10 cellular contexts compared by ENCODE assay signal in genomic region chr19:38734176-38734425, GRCh38. TPM values are rescaled to one million over a fixed set of nuclear protein-coding genes. Genes with fewer than 3 reads are reported as not detected.
DNase-seq lines count a peak whose midpoint lies in the region; ATAC-seq and TF ChIP-seq lines count a peak whose summit lies in the region.
"Had no signal": no experiment of that assay in that cellular context is flagged by ENCODE, and none has a peak within 500 bp of the region (broad histone marks: within the 10 kb centered on the region; RNA-seq: fewer than 3 reads in every experiment).

No MANE protein-coding gene starts in this region.

- H3K4me1 ChIP-seq in upper lobe of left lung = peaks cover 33 to 67% (median 48%) of the 10 kb centered on the region in 4 donors

- H3K9me3 Mint-ChIP-seq in activated T-helper 17 cell treated with anti-CD3 and anti-CD28 coated beads, Interleukin-2, amount 50 U/mL, for 72 hours = no peaks in the 10 kb centered on the region
- H3K9me3 Mint-ChIP-seq in memory B cell (no peaks in the 10 kb centered on the region), progenitor cell of endocrine pancreas (ENCODE audit: low read depth) (no peaks in the 10 kb centered on the region)

- intact Hi-C loops in Right ventricle myocardium inferior (cut with DNase I) (loop anchor here (5.0 kb wide), 1 partner anchor 98 kb away; the partner anchor contains the start of gene ECH1), left cardiac atrium (cut with DNase I) (no loop called here)

- H3K27ac Mint-ChIP-seq in activated T-helper 17 cell treated with anti-CD3 and anti-CD28 coated beads, Interleukin-2, amount 50 U/mL, for 72 hours = peak overlapping the region; percentile 88
- H3K27ac Mint-ChIP-seq in memory B cell = peak overlapping the region; percentile 82
- H3K27ac Mint-ChIP-seq in progenitor cell of endocrine pancreas = no peak overlapping the region

- H3K4me3 Mint-ChIP-seq in activated T-helper 17 cell treated with anti-CD3 and anti-CD28 coated beads, Interleukin-2, amount 50 U/mL, for 72 hours = peak overlapping the region; percentile 80
- peak overlapping the region; percentile 88 for H3K4me3 Mint-ChIP-seq in memory B cell
- no peak overlapping the region for H3K4me3 Mint-ChIP-seq in progenitor cell of endocrine pancreas (ENCODE audit: low read depth)

- no peak for TF ChIP-seq POLR2A in upper lobe of left lung (IDR thresholded peaks at IDR 0.05)

- 44 to 60% methylated on average over 2 to 4 of the region's 4 CpGs for WGBS in upper lobe of left lung, 2 donors

- no peaks in the 10 kb centered on the region for H3K27me3 Mint-ChIP-seq in activated T-helper 17 cell treated with anti-CD3 and anti-CD28 coated beads, Interleukin-2, amount 50 U/mL, for 72 hours
- H3K27me3 Mint-ChIP-seq in memory B cell (no peaks in the 10 kb centered on the region), progenitor cell of endocrine pancreas (peaks cover 13% of the 10 kb centered on the region)

- H3K9me3 ChIP-seq in upper lobe of left lung = no peaks in the 10 kb centered on the region

- H3K27me3 ChIP-seq in upper lobe of left lung = no peaks in the 10 kb centered on the region

- DNase-seq in Right ventricle myocardium inferior (ENCODE audit: missing footprints) (peak; percentile 13), left cardiac atrium (no peak), memory B cell (ENCODE audit: low spot score in 2 of 2) (no peak), upper lobe of left lung (no peak), NCI-H2081 treated with DMSO at 0.1 percent for 48 hours (lab: John Stamatoyannopoulos, UW) (no peak), hypothalamus (lab: John Stamatoyannopoulos, UW) (no peak), progenitor cell of endocrine pancreas (ENCODE audit: low spot score, unreplicated experiment) (no peak)
- DNase-seq: NCI-H1930 had no signal

- no peak for TF ChIP-seq EP300 in upper lobe of left lung (IDR thresholded peaks at IDR 0.05)

- TF ChIP-seq CTCF in upper lobe of left lung (IDR thresholded peaks at IDR 0.05) = no peak
- no peak for TF ChIP-seq CTCF in progenitor cell of endocrine pancreas (IDR thresholded peaks at IDR 0.05; ENCODE audit: unreplicated experiment)

- no peak overlapping the region for H3K4me3 ChIP-seq in upper lobe of left lung

- peaks cover 0 to 32% (median 21%) of the 10 kb centered on the region in 4 donors for H3K36me3 ChIP-seq in upper lobe of left lung

- H3K27ac ChIP-seq in upper lobe of left lung = peak overlapping the region; percentile 59 to 89 (median 84)

- ATAC-seq in Right ventricle myocardium inferior (no peak), left cardiac atrium (no peak), memory B cell (ENCODE audit: low read depth) (peak; percentile 18), upper lobe of left lung (ENCODE audit: low FRiP score in 2 of 2) (no peak)
- peak; percentile 65 for ATAC-seq in activated T-helper 17 cell treated with anti-CD3 and anti-CD28 coated beads, Interleukin-2, amount 50 U/mL, for 72 hours (replicated peaks)

- H3K4me1 Mint-ChIP-seq in activated T-helper 17 cell treated with anti-CD3 and anti-CD28 coated beads, Interleukin-2, amount 50 U/mL, for 72 hours = peaks cover 29% of the 10 kb centered on the region
- peaks cover 28% of the 10 kb centered on the region for H3K4me1 Mint-ChIP-seq in memory B cell
- peaks cover 5% of the 10 kb centered on the region for H3K4me1 Mint-ChIP-seq in progenitor cell of endocrine pancreas (ENCODE audit: low read depth)

- peaks cover 40% of the 10 kb centered on the region for H3K36me3 Mint-ChIP-seq in activated T-helper 17 cell treated with anti-CD3 and anti-CD28 coated beads, Interleukin-2, amount 50 U/mL, for 72 hours (ENCODE audit: low read depth)
- peaks cover 7% of the 10 kb centered on the region for H3K36me3 Mint-ChIP-seq in memory B cell
- H3K36me3 Mint-ChIP-seq in progenitor cell of endocrine pancreas (ENCODE audit: insufficient read depth) = peaks cover 22% of the 10 kb centered on the region

RNA-seq across cellular contexts. Expression of gene CAPN12, which starts 10.2 kb away (rescaled TPM):
- total RNA-seq in Right ventricle myocardium inferior (not detected), left cardiac atrium (under 1 TPM; 0.77 to 0.81 TPM), upper lobe of left lung (10 to 100 TPM in 3 of 6 donors, 1 to 10 TPM in 3; 5.2 to 93.2 (median 11.1) TPM), progenitor cell of endocrine pancreas (4.1 and 5.0 TPM in 2 replicates)
- 10 to 100 TPM in 1 of 2 donors, 1 to 10 TPM in 1; 3.8 to 75.3 TPM for total RNA-seq in activated T-helper 17 cell treated with anti-CD3 and anti-CD28 coated beads, Interleukin-2, amount 50 U/mL, for 72 hours
- total RNA-seq: dermis microvascular lymphatic vessel endothelial cell had no signal

RNA-seq across cellular contexts. Expression of gene LGALS7, which starts 39.2 kb away (rescaled TPM):
- total RNA-seq in Right ventricle myocardium inferior = not detected
- total RNA-seq in left cardiac atrium = not detected
- total RNA-seq in activated T-helper 17 cell treated with anti-CD3 and anti-CD28 coated beads, Interleukin-2, amount 50 U/mL, for 72 hours = not detected
- total RNA-seq in upper lobe of left lung = not detected
- 0.91 TPM in 1 of 2 replicates, not detected in the other for total RNA-seq in progenitor cell of endocrine pancreas
- total RNA-seq: dermis microvascular lymphatic vessel endothelial cell had no signal

RNA-seq across cellular contexts. Expression of gene LGALS7B, which starts 54.9 kb away (rescaled TPM):
- total RNA-seq in Right ventricle myocardium inferior (not detected), left cardiac atrium (not detected), upper lobe of left lung (10 to 100 TPM in 1 of 6 donors, not detected in 5; 12.4 TPM), progenitor cell of endocrine pancreas (not detected in 2 replicates)
- not detected for total RNA-seq in activated T-helper 17 cell treated with anti-CD3 and anti-CD28 coated beads, Interleukin-2, amount 50 U/mL, for 72 hours

Comparison
In these comparisons a context has a peak if more than half of its experiments do, and no peak if none do; other contexts are left out.
1. ATAC-seq: peak in activated T-helper 17 cell treated with anti-CD3 and anti-CD28 coated beads, Interleukin-2, amount 50 U/mL, for 72 hours (single experiment) and memory B cell (single experiment); none in Right ventricle myocardium inferior (single experiment), left cardiac atrium (0 of 2) and upper lobe of left lung (0 of 2).